Comparison of ENCODE assay signal across 15 cellular contexts in the genomic region with DNA sequence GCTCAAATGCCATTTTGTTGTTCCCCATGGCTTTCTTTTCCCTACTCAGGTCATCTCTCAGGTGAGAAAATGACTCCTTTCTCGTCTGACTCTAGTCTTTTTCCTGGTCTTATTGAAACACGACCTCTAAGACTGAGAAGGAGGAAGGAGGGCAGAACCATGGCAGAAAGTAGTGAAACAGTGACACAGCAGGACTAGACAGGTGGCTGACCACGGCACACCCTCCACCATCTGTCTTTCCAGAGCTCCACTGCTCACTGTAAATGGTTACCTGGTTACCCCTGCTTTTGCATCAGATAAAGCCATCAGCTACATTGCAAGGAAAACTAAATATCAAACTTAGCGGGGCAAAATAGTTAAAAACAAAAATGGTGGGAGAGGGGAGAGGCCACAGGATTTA. TPM values are rescaled to one million over a fixed set of nuclear protein-coding genes. Genes with fewer than 3 reads are reported as not detected.
DNase-seq lines count a peak whose midpoint lies in the region; ATAC-seq, FAIRE-seq and TF ChIP-seq lines count a peak whose summit lies in the region.
"Had no signal": no experiment of that assay in that cellular context is flagged by ENCODE, and none has a peak within 500 bp of the region (broad histone marks: within the 10 kb centered on the region; RNA-seq: fewer than 3 reads in every experiment).

No MANE protein-coding gene starts in this region.

- H3K4me1 ChIP-seq in smooth muscle cell (ENCODE audit: low read depth) (no peaks in the 10 kb centered on the region), upper lobe of left lung (peaks cover 0 to 6% (median 0%) of the 10 kb centered on the region in 4 donors)
- H3K4me1 ChIP-seq: lower lobe of right lung had no signal

- H3K4me2 ChIP-seq in smooth muscle cell = no peak overlapping the region

- TF ChIP-seq CTCF in smooth muscle cell (IDR thresholded peaks at IDR 0.05; ENCODE audit: borderline replicate concordance, insufficient read depth, poor library complexity, severe bottlenecking) (no peak), upper lobe of left lung (IDR thresholded peaks at IDR 0.05) (no peak)

- WGBS in smooth muscle cell (ENCODE audit: low lambda C conversion rate) = 90% methylated on average over 4 of the region's 4 CpGs
- 76 to 86% methylated on average over 4 of the region's 4 CpGs for WGBS in upper lobe of left lung, 2 donors

- H3K4me3 ChIP-seq in smooth muscle cell = no peak overlapping the region
- no peak overlapping the region for H3K4me3 ChIP-seq in upper lobe of left lung
- H3K4me3 ChIP-seq: heart right ventricle, lower lobe of right lung, ovary had no signal

- no peaks in the 10 kb centered on the region for H3K79me2 ChIP-seq in smooth muscle cell (ENCODE audit: low read depth)

- TF ChIP-seq POLR2A in GM12891 (IDR thresholded peaks at IDR 0.05; ENCODE audit: low read depth, low read length) = no peak
- TF ChIP-seq POLR2A in upper lobe of left lung (IDR thresholded peaks at IDR 0.05) = no peak

- H3K27me3 ChIP-seq in smooth muscle cell (ENCODE audit: low read depth) = no peaks in the 10 kb centered on the region
- no peaks in the 10 kb centered on the region for H3K27me3 ChIP-seq in upper lobe of left lung
- H3K27me3 ChIP-seq: heart right ventricle, ovary had no signal

- TF ChIP-seq EP300 in upper lobe of left lung (IDR thresholded peaks at IDR 0.05) = no peak

- H2AFZ ChIP-seq in smooth muscle cell (ENCODE audit: low read depth) = no peak overlapping the region

- no peaks in the 10 kb centered on the region for H3K9me3 ChIP-seq in smooth muscle cell (replicated peaks; ENCODE audit: low read depth)
- no peaks in the 10 kb centered on the region for H3K9me3 ChIP-seq in upper lobe of left lung
- H3K9me3 ChIP-seq: heart right ventricle, lower lobe of right lung, ovary had no signal

- H3K36me3 ChIP-seq in smooth muscle cell (ENCODE audit: low read depth) (no peaks in the 10 kb centered on the region), upper lobe of left lung (no peaks in the 10 kb centered on the region)
- H3K36me3 ChIP-seq: lower lobe of right lung, ovary had no signal

- H3K27ac ChIP-seq in smooth muscle cell (ENCODE audit: low read depth) = no peak overlapping the region
- no peak overlapping the region for H3K27ac ChIP-seq in upper lobe of left lung
- H3K27ac ChIP-seq: heart right ventricle, lower lobe of right lung, ovary had no signal

- no peaks in the 10 kb centered on the region for H4K20me1 ChIP-seq in smooth muscle cell (ENCODE audit: low read depth)

- no peaks in the 10 kb centered on the region for H3F3A ChIP-seq in smooth muscle cell (ENCODE audit: low read depth)

- DNase-seq in GM12891 (ENCODE audit: insufficient read length, low spot score) = no peak
- peak; percentile 77 for DNase-seq in NCI-H69 (lab: John Stamatoyannopoulos, UW)
- DNase-seq in smooth muscle cell (lab: John Stamatoyannopoulos, UW; ENCODE audit: unreplicated experiment) = no peak
- no peak for DNase-seq in upper lobe of left lung
- no peak for DNase-seq in NCI-H748 (lab: John Stamatoyannopoulos, UW; ENCODE audit: unreplicated experiment)
- DNase-seq in 8988T = no peak
- DNase-seq: activated T-cell treated with anti-CD3 and anti-CD28 coated beads, Interleukin-2, amount 50 U/mL, for 72 hours; heart right ventricle; Kasumi-1; lower lobe of right lung; ovary had no signal

- no peak overlapping the region for H3K9ac ChIP-seq in smooth muscle cell (ENCODE audit: low read depth)

- ATAC-seq in GM19438 (IDR thresholded peaks at IDR 0.05; ENCODE audit: low read depth, unreplicated experiment) (peak; percentile 51), HG02981 (IDR thresholded peaks at IDR 0.05; ENCODE audit: unreplicated experiment) (peak; percentile 63), upper lobe of left lung (ENCODE audit: low FRiP score in 2 of 2) (no peak)
- ATAC-seq: heart right ventricle, lower lobe of right lung had no signal

- FAIRE-seq in GM12891 (lab: Jason Lieb, UNC) = peak; percentile 94
- FAIRE-seq: endometrium, urothelium cell line had no signal

TF ChIP-seq in GM12891, 5 proteins besides CTCF, POLR2A, EP300 and RAD21:
- TF ChIP-seq POLR2AphosphoS5 (IDR thresholded peaks at IDR 0.05; ENCODE audit: low read depth, low read length) (no peak), PAX5 (IDR thresholded peaks at IDR 0.05; ENCODE audit: insufficient read depth, low read length, severe bottlenecking) (no peak), POU2F2 (IDR thresholded peaks at IDR 0.05; ENCODE audit: low read depth, low read length) (no peak), TAF1 (IDR thresholded peaks at IDR 0.05; ENCODE audit: low read depth, low read length) (no peak), SPI1 (IDR thresholded peaks at IDR 0.05; ENCODE audit: low read depth, low read length) (no peak)

RNA-seq across cellular contexts. Expression of a gene that starts 30.9 kb away (rescaled TPM):
- polyA plus RNA-seq in GM12891 (2012; ENCODE audit: low read depth, missing spikeins) = 3.3 TPM
- total RNA-seq in smooth muscle cell (23.5 and 30.4 TPM in 2 replicates), upper lobe of left lung (10 to 100 TPM in 1 of 6 donors, 1 to 10 TPM in 5; 1.0 to 10.8 (median 5.6) TPM)
- polyA plus RNA-seq in smooth muscle cell = 7.8 and 12.8 TPM in 2 replicates

RNA-seq across cellular contexts. Expression of a gene that starts 53.8 kb away (rescaled TPM):
- 10.5 TPM for polyA plus RNA-seq in GM12891 (2012; ENCODE audit: low read depth, missing spikeins)
- 15.9 and 21.8 TPM in 2 replicates for total RNA-seq in smooth muscle cell
- polyA plus RNA-seq in smooth muscle cell = 11.1 and 16.3 TPM in 2 replicates
- total RNA-seq in upper lobe of left lung = 100 to 1,000 TPM in 1 of 6 donors, 10 to 100 TPM in 5; 23.0 to 234 (median 35.8) TPM

Comparison
In these comparisons a context has a peak if more than half of its experiments do, and no peak if none do; other contexts are left out.
1. ATAC-seq: peak in GM19438 (single experiment) and HG02981 (single experiment); none in upper lobe of left lung (0 of 2).